8 cellular contexts compared by ENCODE assay signal in the genomic region with DNA sequence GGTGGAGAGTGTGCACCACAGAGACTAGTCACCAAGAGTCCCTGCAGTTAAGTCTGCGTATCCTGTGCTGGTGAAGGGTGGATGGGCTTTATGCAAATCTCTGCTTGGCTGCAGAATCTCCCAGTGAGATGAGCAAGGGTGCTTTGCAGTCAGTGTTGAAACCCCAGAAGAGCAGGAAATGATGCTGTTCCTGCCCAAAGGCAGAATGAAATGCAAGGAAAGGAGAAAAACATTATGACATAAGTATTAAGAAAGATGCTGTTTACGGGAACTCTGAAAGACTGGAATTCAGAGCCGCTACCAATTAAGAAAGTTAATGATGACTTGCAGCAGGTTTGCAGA. TPM values are rescaled to one million over a fixed set of nuclear protein-coding genes. Genes with fewer than 3 reads are reported as not detected.
DNase-seq lines count a peak whose midpoint lies in the region; ATAC-seq, FAIRE-seq and TF ChIP-seq lines count a peak whose summit lies in the region.

No MANE protein-coding gene starts in this region.

- DNase-seq in CD1c-positive myeloid dendritic cell (ENCODE audit: extremely low spot score): peak; percentile 67
- DNase-seq in adrenal gland: peak in 4 of 7 donors; percentile 20 to 57 (median 52)
- DNase-seq in SK-N-DZ (ENCODE audit: low spot score): no peak
- DNase-seq in frontal cortex (ENCODE audit: low spot score in 2 of 2): no peak
- DNase-seq in amniotic stem cell (lab: John Stamatoyannopoulos, UW): no peak
- DNase-seq in NCI-H82 treated with DMSO at 0.1 percent for 48 hours (lab: John Stamatoyannopoulos, UW; ENCODE audit: unreplicated experiment): no peak

- no peaks in the 10 kb centered on the region for H3K4me1 ChIP-seq in adrenal gland (replicated peaks in 1 of 2)

- H3K9me3 ChIP-seq in adrenal gland (replicated peaks in 1 of 3): no peaks in the 10 kb centered on the region

- ATAC-seq in GM19351 (IDR thresholded peaks at IDR 0.05; ENCODE audit: unreplicated experiment) (peak; percentile 61), HG03175 (IDR thresholded peaks at IDR 0.05; ENCODE audit: unreplicated experiment) (peak; percentile 74)

- peak overlapping the region in 1 of 5 donors; percentile 65 for H3K27ac ChIP-seq in adrenal gland

- no peak for TF ChIP-seq POLR2A in adrenal gland (IDR thresholded peaks at IDR 0.05)

- intact Hi-C loops in adrenal gland (cut with DNase I): no loop called here

- no peak overlapping the region for H3K4me3 ChIP-seq in adrenal gland

- no peak for TF ChIP-seq CTCF in adrenal gland (IDR thresholded peaks at IDR 0.05)

- no peaks in the 10 kb centered on the region for H3K27me3 ChIP-seq in adrenal gland

- H3K36me3 ChIP-seq in adrenal gland (replicated peaks in 1 of 2): no peaks in the 10 kb centered on the region

- 66 to 75% (median 69%) methylated on average over 3 of the region's 3 CpGs for WGBS in adrenal gland, 4 donors

- no peak for FAIRE-seq in frontal cortex (lab: Jason Lieb, UNC)

RNA-seq across cellular contexts. Expression of a gene that starts 25.4 kb away (rescaled TPM):
- total RNA-seq in adrenal gland: 100 to 1,000 TPM in 1 of 8 donors, 10 to 100 TPM in 7; 42.0 to 113 (median 67.7) TPM
- polyA plus RNA-seq in adrenal gland: 10 to 100 TPM; 56.9 to 95.1 (median 87.2) TPM
- 20.3 and 47.6 TPM in 2 replicates for polyA plus RNA-seq in SK-N-DZ (2014; cell fraction: cytosol; rRNA removed)
- polyA plus RNA-seq in SK-N-DZ (2014; cell fraction: nucleus; rRNA removed): 14.4 and 17.7 TPM in 2 replicates
- 43.2 TPM for total RNA-seq in frontal cortex

Comparison
In these comparisons a context has a peak if more than half of its experiments do, and no peak if none do; other contexts are left out.
1. DNase-seq: peak in CD1c-positive myeloid dendritic cell (single experiment) and adrenal gland (4 of 7); none in SK-N-DZ (single experiment), frontal cortex (0 of 2), amniotic stem cell (single experiment) and NCI-H82 treated with DMSO at 0.1 percent for 48 hours (single experiment).